In genomic region chr18:54958711-54959625, GRCh38 we compare ENCODE assay signal across 8 cellular contexts. TPM values are rescaled to one million over a fixed set of nuclear protein-coding genes. Genes with fewer than 3 reads are reported as not detected.
DNase-seq lines count a peak whose midpoint lies in the region; ATAC-seq, FAIRE-seq and TF ChIP-seq lines count a peak whose summit lies in the region.

Gene CCDC68 (minus strand): TSS chr18:54959461. CDS start chr18:54942791, 16,670 bp downstream.

- H3K4me3 ChIP-seq in HCT116 (replicated peaks in 1 of 2; ENCODE audit: low read depth in 1 of 2, low read length in 2 of 2) (peak within 1 kb of the TSS; percentile 77 to 79), astrocyte of the spinal cord (ENCODE audit: low read depth, low read length) (peak within 1 kb of the TSS; percentile 55), iPS-18a (ENCODE audit: low read length) (peak within 1 kb of the TSS; percentile 58), smooth muscle cell (peak within 1 kb of the TSS; percentile 53)

- H3K4me1 ChIP-seq in HCT116 (ENCODE audit: control insufficient read depth in 1 of 2, insufficient read depth in 2 of 2, low read length in 2 of 2): peaks cover 14 to 18% of the 10 kb centered on the region in 2 experiments; a peak in 3 of 4 replicates
- H3K4me1 ChIP-seq in iPS-18a (ENCODE audit: control insufficient read depth, low read depth, low read length): no peaks in the 10 kb centered on the region
- no peaks in the 10 kb centered on the region for H3K4me1 ChIP-seq in smooth muscle cell (ENCODE audit: low read depth)

- no peak for FAIRE-seq in GM12892 (lab: Jason Lieb, UNC)

- peak; percentile 100 for ATAC-seq in HCT116

- H2AFZ ChIP-seq in HCT116 (ENCODE audit: low read depth, low read length, poor library complexity, severe bottlenecking): peak within 1 kb of the TSS; percentile 75
- peak within 1 kb of the TSS; percentile 68 for H2AFZ ChIP-seq in smooth muscle cell (ENCODE audit: low read depth)

- 0 out of 2 replicates have a peak, but pooled peaks have one; percentile 3 for TF ChIP-seq RAD21 in HCT116 (IDR thresholded peaks at IDR 0.05; ENCODE audit: low read depth)

- DNase-seq in HCT116 (ENCODE audit: low read depth, low spot score) (no peak), astrocyte of the spinal cord (ENCODE audit: low read depth, low spot score) (no peak), smooth muscle cell (lab: John Stamatoyannopoulos, UW; ENCODE audit: unreplicated experiment) (no peak), GM12892 (ENCODE audit: insufficient read length) (no peak), putamen (ENCODE audit: low spot score) (no peak), mesenteric fat pad (ENCODE audit: low spot score) (no peak), inferior parietal cortex (ENCODE audit: extremely low spot score) (no peak)

- H3K36me3 ChIP-seq in HCT116 (ENCODE audit: control insufficient read depth in 1 of 2, insufficient read depth in 2 of 2, low read length in 2 of 2) (no peaks in the 10 kb centered on the region), iPS-18a (ENCODE audit: control insufficient read depth, low read depth, low read length) (no peaks in the 10 kb centered on the region), smooth muscle cell (ENCODE audit: low read depth) (no peaks in the 10 kb centered on the region)

- peak within 1 kb of the TSS; percentile 60 for H3K9ac ChIP-seq in HCT116 (ENCODE audit: low read length)
- H3K9ac ChIP-seq in iPS-18a (ENCODE audit: low read length): no peak within 1 kb of the TSS
- peak within 1 kb of the TSS; percentile 21 for H3K9ac ChIP-seq in smooth muscle cell (ENCODE audit: low read depth)

- no peaks in the 10 kb centered on the region for H3K27me3 ChIP-seq in HCT116 (ENCODE audit: insufficient read depth, low read length)
- peaks cover 12% of the 10 kb centered on the region for H3K27me3 ChIP-seq in iPS-18a (ENCODE audit: control insufficient read depth, insufficient read depth, low read length)
- H3K27me3 ChIP-seq in smooth muscle cell (ENCODE audit: low read depth): no peaks in the 10 kb centered on the region

- H3K27ac ChIP-seq in HCT116 (ENCODE audit: low read depth, low read length) (peak within 1 kb of the TSS; percentile 56), iPS-18a (ENCODE audit: low read length) (no peak within 1 kb of the TSS), smooth muscle cell (ENCODE audit: low read depth) (no peak within 1 kb of the TSS)

- WGBS in smooth muscle cell (ENCODE audit: low lambda C conversion rate): 56% methylated on average over 57 of the region's 57 CpGs

- POLR2A ChIA-PET in HCT116 (lab: Charles Lee): no interaction called here

- H4K20me1 ChIP-seq in HCT116 (ENCODE audit: insufficient read depth) (no peaks in the 10 kb centered on the region), smooth muscle cell (ENCODE audit: low read depth) (no peaks in the 10 kb centered on the region)

- in situ Hi-C loops in astrocyte of the spinal cord (cut with HindIII; ENCODE audit: low sequenced_read_pairs): no loop called here

- TF ChIP-seq POLR2A in HCT116 (IDR thresholded peaks at IDR 0.05; ENCODE audit: borderline replicate concordance, extremely low read depth, insufficient read depth, insufficient read length) (peak; percentile 42), GM12892 (IDR thresholded peaks at IDR 0.05; ENCODE audit: low read depth, low read length) (no peak)

- H3K79me2 ChIP-seq in HCT116 (ENCODE audit: insufficient read depth, low read length): no peaks in the 10 kb centered on the region
- no peaks in the 10 kb centered on the region for H3K79me2 ChIP-seq in smooth muscle cell (ENCODE audit: low read depth)

- H3K4me2 ChIP-seq in HCT116 (ENCODE audit: low read length) (peak within 1 kb of the TSS; percentile 82), smooth muscle cell (peak within 1 kb of the TSS; percentile 86)

- no peaks in the 10 kb centered on the region for H3K9me3 ChIP-seq in HCT116 (ENCODE audit: control insufficient read depth in 1 of 2, insufficient read depth in 1 of 2, low read depth in 1 of 2, low read length in 2 of 2)
- H3K9me3 ChIP-seq in iPS-18a (ENCODE audit: control insufficient read depth, low read depth, low read length): no peaks in the 10 kb centered on the region
- no peaks in the 10 kb centered on the region for H3K9me3 ChIP-seq in smooth muscle cell (replicated peaks; ENCODE audit: low read depth)

- CTCF ChIA-PET in HCT116 (lab: Charles Lee): no interaction called here

- intact Hi-C loops in HCT116 (cut with micrococcal nuclease): no loop called here

- TF ChIP-seq CTCF in HCT116 (IDR thresholded peaks at IDR 0.05 in 2 of 3, conservative IDR thresholded peaks at IDR 0.05 in 1 of 3; ENCODE audit: borderline replicate concordance in 1 of 3, insufficient read depth in 1 of 3, low read depth in 2 of 3, low read length in 2 of 3): no peak
- no peak for TF ChIP-seq CTCF in astrocyte of the spinal cord (IDR thresholded peaks at IDR 0.05; ENCODE audit: low read depth, low read length)
- TF ChIP-seq CTCF in smooth muscle cell (IDR thresholded peaks at IDR 0.05; ENCODE audit: borderline replicate concordance, insufficient read depth, poor library complexity, severe bottlenecking): no peak

- RAD21 ChIA-PET in HCT116 (lab: Charles Lee; ENCODE audit: low non-redundant PET in 1 of 2, low total read pairs in 2 of 2, uncharacterized antibody in 2 of 2, unreplicated experiment in 2 of 2): no interaction called here

- peaks cover 9% of the 10 kb centered on the region for H3F3A ChIP-seq in smooth muscle cell (ENCODE audit: low read depth)

- no TSS peak for BruUV-seq in HCT116 (replicated peaks; lab: Mats Ljungman, UMichigan)

- H3K9me2 ChIP-seq in HCT116 (ENCODE audit: insufficient read depth): no peaks in the 10 kb centered on the region

TF ChIP-seq in HCT116, 20 proteins besides CTCF, POLR2A, EP300 and RAD21:
- no peak for TF ChIP-seq EZH2phosphoT487 (IDR thresholded peaks at IDR 0.05; ENCODE audit: borderline replicate concordance)
- TF ChIP-seq ZBTB33 (IDR thresholded peaks at IDR 0.05; ENCODE audit: extremely low read depth, insufficient replicate concordance, low read length): no peak
- peak; percentile 23; the same call in 1 of the 2 replicates for TF ChIP-seq ZFX (IDR thresholded peaks at IDR 0.05)
- TF ChIP-seq POLR2AphosphoS5 (IDR thresholded peaks at IDR 0.05; ENCODE audit: low read depth, low read length): peak; percentile 72
- no peak for TF ChIP-seq FOSL1 (IDR thresholded peaks at IDR 0.05; ENCODE audit: low read depth)
- TF ChIP-seq ATF3 (IDR thresholded peaks at IDR 0.05): no peak
- no peak for TF ChIP-seq SIN3A (IDR thresholded peaks at IDR 0.05; ENCODE audit: low read depth)
- no peak for TF ChIP-seq ZNF274 (IDR thresholded peaks at IDR 0.05; ENCODE audit: low read depth, low read length)
- 0 out of 2 replicates have a peak, but pooled peaks have one; percentile 44 for TF ChIP-seq CBX3 (IDR thresholded peaks at IDR 0.05; ENCODE audit: low read depth)
- TF ChIP-seq EGR1 (IDR thresholded peaks at IDR 0.05; ENCODE audit: low read depth): peak; percentile 56
- no peak for TF ChIP-seq CEBPB (IDR thresholded peaks at IDR 0.05; ENCODE audit: low read depth)
- TF ChIP-seq JUND (IDR thresholded peaks at IDR 0.05): no peak
- TF ChIP-seq MAX (IDR thresholded peaks at IDR 0.05): peak; percentile 22; the same call in 1 of the 2 replicates

RNA-seq across cellular contexts. Expression of gene CCDC68, which starts in this region (rescaled TPM):
- total RNA-seq in HCT116 (2021; ENCODE audit: unreplicated experiment) (6.6 TPM), smooth muscle cell (6.2 and 11.3 TPM in 2 replicates), mesenteric fat pad (6.0 TPM)
- polyA plus RNA-seq in HCT116 (2012): 1.5 and 2.1 TPM in 2 replicates
- 4.6 and 4.8 TPM in 2 replicates for polyA plus RNA-seq in smooth muscle cell
- not detected for polyA plus RNA-seq in GM12892 (2012; ENCODE audit: missing spikeins)
